In the genomic region with DNA sequence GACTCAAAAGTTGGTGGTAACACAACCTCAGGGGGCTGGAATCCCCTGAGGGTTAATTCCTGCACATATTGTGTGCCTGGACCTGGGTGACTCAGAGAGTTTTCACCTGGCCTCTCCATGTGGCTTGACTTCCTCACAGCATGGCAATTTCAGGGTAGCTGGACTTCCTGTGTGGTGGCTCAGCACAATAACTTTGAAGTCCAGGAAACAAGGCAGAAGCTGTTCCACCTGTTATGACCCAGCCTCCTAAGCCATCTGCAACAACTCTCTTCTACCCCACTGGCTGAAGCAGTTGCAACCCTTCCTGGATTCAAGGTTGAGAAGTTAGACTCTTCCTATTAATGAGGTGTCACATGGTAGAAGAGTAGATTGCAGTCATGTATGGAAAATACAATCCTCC, we compare ENCODE assay signal across 23 cellular contexts.
"Had no signal": no experiment of that assay in that cellular context is flagged by ENCODE, and none has a peak within 500 bp of the region (broad histone marks: within the 10 kb centered on the region; RNA-seq: fewer than 3 reads in every experiment).

No MANE protein-coding gene starts in this region.

- H3K4me1 Mint-ChIP-seq: activated CD4-positive, alpha-beta T cell treated with anti-CD3 and anti-CD28 coated beads for 36 hours had no signal

- H3K9me3 Mint-ChIP-seq: type B pancreatic cell had no signal

- FAIRE-seq: endothelial cell of umbilical vein, kidney, small intestine had no signal

- H3K4me3 Mint-ChIP-seq: activated B cell treated with CpG ODN at 0.5 μM for 24 hours; activated CD4-positive, alpha-beta T cell treated with anti-CD3 and anti-CD28 coated beads for 36 hours; brain; naive thymus-derived CD4-positive, alpha-beta T cell; stimulated activated naive B cell treated with anti-CD40 and anti-IgM and Interleukin-4, amounts not matched to agents 10 μg/mL and 1 μg/mL and 100 μg/mL, for 72 hours; T-helper 1 cell treated with Interleukin-12 subunit alpha and Interleukin-12 subunit beta and Interleukin-4 antibody, amounts not matched to agents 30 μg/mL and 1 μg/mL, for 36 hours; type B pancreatic cell had no signal

- H3K36me3 Mint-ChIP-seq: brain, type B pancreatic cell had no signal

- ATAC-seq: activated CD4-positive, alpha-beta T cell treated with anti-CD3 and anti-CD28 coated beads for 36 hours; heart right ventricle; left lobe of liver; naive thymus-derived CD4-positive, alpha-beta T cell; sciatic nerve; stimulated activated naive B cell treated with anti-CD40 and anti-IgM and Interleukin-4, amounts not matched to agents 10 μg/mL and 1 μg/mL and 100 μg/mL, for 72 hours had no signal

- H3K27me3 Mint-ChIP-seq: activated B cell treated with CpG ODN at 0.5 μM for 24 hours; activated CD4-positive, alpha-beta T cell treated with anti-CD3 and anti-CD28 coated beads for 36 hours; naive thymus-derived CD4-positive, alpha-beta T cell; stimulated activated naive B cell treated with anti-CD40 and anti-IgM and Interleukin-4, amounts not matched to agents 10 μg/mL and 1 μg/mL and 100 μg/mL, for 72 hours; type B pancreatic cell had no signal

- DNase-seq: activated B cell treated with CpG ODN at 0.5 μM for 24 hours; activated CD4-positive, alpha-beta T cell treated with anti-CD3 and anti-CD28 coated beads for 36 hours; activated CD4-positive, alpha-beta T cell treated with anti-CD3 and anti-CD28 coated beads, Interleukin-2, amount 50 U/mL, for 4 hours; activated effector memory CD4-positive, alpha-beta T cell treated with Interleukin-2 at 50 U/mL for 16 hours; activated naive CD4-positive, alpha-beta T cell treated with anti-CD3 and anti-CD28 coated beads, Interleukin-2, amount 50 U/mL, for 16 hours; activated T-cell treated with anti-CD3 and anti-CD28 coated beads, Interleukin-2, amount 50 U/mL, for 48 hours; aorta; dermis blood vessel endothelial cell; effector memory CD4-positive, alpha-beta T cell; heart right ventricle; kidney; lower lobe of right lung; naive thymus-derived CD4-positive, alpha-beta T cell; small intestine; stimulated activated CD4-positive, alpha-beta T cell treated with anti-CD3 and anti-CD28 coated beads, Interleukin-2, amount 100 ng/mL, for 24 hours; stimulated activated naive B cell treated with anti-CD40 and anti-IgM and Interleukin-4, amounts not matched to agents 10 μg/mL and 1 μg/mL and 100 μg/mL, for 72 hours; T1000 had no signal

- H3K27ac Mint-ChIP-seq: activated B cell treated with CpG ODN at 0.5 μM for 24 hours; activated CD4-positive, alpha-beta T cell treated with anti-CD3 and anti-CD28 coated beads for 36 hours; brain; naive thymus-derived CD4-positive, alpha-beta T cell; stimulated activated naive B cell treated with anti-CD40 and anti-IgM and Interleukin-4, amounts not matched to agents 10 μg/mL and 1 μg/mL and 100 μg/mL, for 72 hours; T-helper 1 cell treated with Interleukin-12 subunit alpha and Interleukin-12 subunit beta and Interleukin-4 antibody, amounts not matched to agents 30 μg/mL and 1 μg/mL, for 36 hours; type B pancreatic cell had no signal
